Comparison of ENCODE assay signal across 4 cellular contexts in genomic region chr7:143158617-143159016, GRCh38. TPM values are rescaled to one million over a fixed set of nuclear protein-coding genes. Genes with fewer than 3 reads are reported as not detected.
"Had no signal": no experiment of that assay in that cellular context is flagged by ENCODE, and none has a peak within 500 bp of the region (broad histone marks: within the 10 kb centered on the region; RNA-seq: fewer than 3 reads in every experiment).

No MANE protein-coding gene starts in this region.

RNA-seq across cellular contexts. Expression of gene TAS2R39, which starts 24.6 kb away (rescaled TPM):
- polyA plus RNA-seq: adipose tissue, adrenal gland, aorta, cardiac muscle cell had no signal

RNA-seq across cellular contexts. Expression of gene PIP, which starts 26.7 kb away (rescaled TPM):
- polyA plus RNA-seq: adipose tissue, adrenal gland, aorta, cardiac muscle cell had no signal
